18 cellular contexts compared by ENCODE assay signal in genomic region chr10:27816305-27816704, GRCh38.
"Had no signal": no experiment of that assay in that cellular context is flagged by ENCODE, and none has a peak within 500 bp of the region (broad histone marks: within the 10 kb centered on the region; RNA-seq: fewer than 3 reads in every experiment).

No MANE protein-coding gene starts in this region.

- H3K36me3 Mint-ChIP-seq: memory B cell; natural killer cell treated with Interleukin-12 subunit alpha and Interleukin-12 subunit beta and Interleukin-15 and Interleukin-18, amount 100 ng/mL, for 72 hours; neural progenitor cell had no signal

- H3K9me3 Mint-ChIP-seq: dendritic cell treated with granulocyte-macrophage colony-stimulating factor and Interleukin-4, amounts not matched to agents 40 ng/mL and 50 ng/mL, for 4 days; natural killer cell treated with Interleukin-12 subunit alpha and Interleukin-12 subunit beta and Interleukin-15 and Interleukin-18, amount 100 ng/mL, for 72 hours; neural progenitor cell; stimulated activated naive CD8-positive, alpha-beta T cell treated with anti-CD3 and anti-CD28 coated beads, Interleukin-15, amount 100 ng/mL, for 72 hours had no signal

- DNase-seq: colonic mucosa; effector memory CD4-positive, alpha-beta T cell; foreskin melanocyte; glutamatergic neuron; heart right ventricle; hippocampal formation; right lobe of liver; small intestine; stimulated activated CD4-positive, alpha-beta T cell treated with anti-CD3 and anti-CD28 coated beads, Interleukin-15, amount 100 ng/mL, for 24 hours; stimulated activated CD4-positive, alpha-beta T cell treated with anti-CD3 and anti-CD28 coated beads, Interleukin-4, amount 100 ng/mL, for 1 hour; stimulated activated CD8-positive, alpha-beta memory T cell treated with anti-CD3 and anti-CD28 coated beads, Interleukin-4, amount 100 ng/mL, for 48 hours; stimulated activated naive CD4-positive, alpha-beta T cell; stimulated activated naive CD8-positive, alpha-beta T cell treated with anti-CD3 and anti-CD28 coated beads, Interleukin-15, amount 100 ng/mL, for 72 hours had no signal

- H3K27ac Mint-ChIP-seq: dendritic cell treated with granulocyte-macrophage colony-stimulating factor and Interleukin-4, amounts not matched to agents 40 ng/mL and 50 ng/mL, for 4 days; memory B cell; natural killer cell treated with Interleukin-12 subunit alpha and Interleukin-12 subunit beta and Interleukin-15 and Interleukin-18, amount 100 ng/mL, for 72 hours; neural progenitor cell; progenitor cell of endocrine pancreas; stimulated activated naive CD8-positive, alpha-beta T cell treated with anti-CD3 and anti-CD28 coated beads, Interleukin-15, amount 100 ng/mL, for 72 hours had no signal

- H3K4me3 Mint-ChIP-seq: dendritic cell treated with granulocyte-macrophage colony-stimulating factor and Interleukin-4, amounts not matched to agents 40 ng/mL and 50 ng/mL, for 4 days; memory B cell; natural killer cell treated with Interleukin-12 subunit alpha and Interleukin-12 subunit beta and Interleukin-15 and Interleukin-18, amount 100 ng/mL, for 72 hours; neural progenitor cell; stimulated activated naive CD8-positive, alpha-beta T cell treated with anti-CD3 and anti-CD28 coated beads, Interleukin-15, amount 100 ng/mL, for 72 hours had no signal

- H3K4me1 Mint-ChIP-seq: memory B cell; neural progenitor cell; stimulated activated naive CD8-positive, alpha-beta T cell treated with anti-CD3 and anti-CD28 coated beads, Interleukin-15, amount 100 ng/mL, for 72 hours had no signal

- H3K27me3 Mint-ChIP-seq: dendritic cell treated with granulocyte-macrophage colony-stimulating factor and Interleukin-4, amounts not matched to agents 40 ng/mL and 50 ng/mL, for 4 days; progenitor cell of endocrine pancreas had no signal
